15 cellular contexts compared by ENCODE assay signal in the genomic region with DNA sequence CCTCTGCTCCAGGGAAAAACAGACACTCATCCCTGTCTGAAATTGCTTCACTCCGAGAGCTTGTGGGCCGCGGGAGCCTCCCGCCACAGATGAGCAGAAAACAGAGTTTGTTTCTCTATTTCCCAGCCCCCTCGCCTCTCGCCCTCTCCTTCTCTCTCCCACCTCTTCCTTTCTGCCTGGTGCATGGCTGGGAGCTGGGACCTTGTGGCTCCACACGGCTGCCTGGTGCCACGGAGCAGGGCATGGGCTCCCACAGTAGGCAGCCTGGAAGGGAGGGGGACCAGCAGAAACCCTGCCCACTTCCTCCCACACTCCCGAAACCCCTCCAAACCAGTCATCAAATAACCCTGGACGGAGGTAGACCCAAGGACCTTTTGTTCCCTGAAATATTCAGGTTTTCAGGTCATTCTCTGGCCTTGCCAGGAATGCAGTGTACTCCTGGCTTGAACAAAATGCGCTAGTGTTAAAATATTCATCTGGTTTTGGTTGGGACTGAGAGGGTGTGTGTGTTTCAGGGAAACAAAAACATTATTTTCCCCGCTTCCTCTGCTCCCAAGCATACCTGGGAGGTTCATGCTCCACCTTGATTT.
A peak's percentile ranks its signal among the peaks of the same experiment; 100 is the strongest.
DNase-seq lines count a peak whose midpoint lies in the region; ATAC-seq and TF ChIP-seq lines count a peak whose summit lies in the region.
"Had no signal": no experiment of that assay in that cellular context is flagged by ENCODE, and none has a peak within 500 bp of the region (broad histone marks: within the 10 kb centered on the region; RNA-seq: fewer than 3 reads in every experiment).

No MANE protein-coding gene starts in this region.

- H2BK15ac ChIP-seq in H9 (ENCODE audit: low read depth, low read length) = no peak overlapping the region

- H3K4me3 ChIP-seq in neural progenitor cell (no peak overlapping the region), spleen (no peak overlapping the region)
- H3K4me3 ChIP-seq: Peyer's patch had no signal

- H3K36me3 Mint-ChIP-seq in H9 (ENCODE audit: insufficient read depth in 1 of 3, low read depth in 3 of 3) (peaks cover 0 to under 1% (median 0%) of the 10 kb centered on the region in 3 experiments; a peak in 3 of 7 replicates), neural progenitor cell (peaks cover 14% of the 10 kb centered on the region)
- H3K36me3 Mint-ChIP-seq: CD8-positive, alpha-beta T cell; IgD-negative memory B cell had no signal

- no peak overlapping the region for H4K5ac ChIP-seq in H9 (ENCODE audit: insufficient read length, low read depth, low read length)

- peak overlapping the region; percentile 52 to 96 (median 79); a peak in 4 of 7 replicates for H3K27ac Mint-ChIP-seq in H9
- H3K27ac Mint-ChIP-seq in neural progenitor cell = peak overlapping the region; percentile 74
- H3K27ac Mint-ChIP-seq: CD8-positive, alpha-beta T cell; IgD-negative memory B cell had no signal

- no peaks in the 10 kb centered on the region for H3K23me2 ChIP-seq in H9 (ENCODE audit: insufficient read length, low read depth, low read length, poor library complexity, severe bottlenecking)

- no peaks in the 10 kb centered on the region for H3K36me3 ChIP-seq in neural progenitor cell
- no peaks in the 10 kb centered on the region for H3K36me3 ChIP-seq in spleen
- H3K36me3 ChIP-seq: Peyer's patch had no signal

- no peak overlapping the region for H4K91ac ChIP-seq in H9 (ENCODE audit: insufficient read length, low read depth, low read length)

- H3K56ac ChIP-seq in H9 (ENCODE audit: insufficient read length, low read depth, low read length) = no peak overlapping the region

- no peak overlapping the region for H4K8ac ChIP-seq in H9 (replicated peaks; ENCODE audit: insufficient read length, low read depth, low read length)

- TF ChIP-seq CTCF in H9 (conservative IDR thresholded peaks at IDR 0.05) (no peak), neural progenitor cell (IDR thresholded peaks at IDR 0.05) (no peak), spleen (IDR thresholded peaks at IDR 0.05 in 8 of 11, conservative IDR thresholded peaks at IDR 0.05 in 3 of 11) (no peak)

- H3K23ac ChIP-seq in H9 (ENCODE audit: insufficient read length, low read depth, low read length) = no peak overlapping the region

- intact Hi-C loops in spleen (cut with DNase I; ENCODE audit: low total_unique reads) = no loop called here

- DNase-seq in H9 (no peak), left kidney (ENCODE audit: low read depth, low spot score) (peak; percentile 35), neural progenitor cell (ENCODE audit: low spot score) (no peak), spleen (peak; percentile 27), T-helper 1 cell (no peak)
- no peak for DNase-seq in stimulated activated naive CD4-positive, alpha-beta T cell (lab: John Stamatoyannopoulos, UW)
- DNase-seq: AML-193; CD8-positive, alpha-beta T cell; DND-41; NCI-H187; NCI-H446; NCI-H526; Peyer's patch had no signal

- H3K9ac ChIP-seq in H9 (ENCODE audit: extremely low read depth, insufficient read length, low read length) = no peak overlapping the region
- H3K9ac ChIP-seq in neural progenitor cell = no peak overlapping the region

- H2AFZ ChIP-seq in H9 (ENCODE audit: low read length) (no peak overlapping the region), neural progenitor cell (replicated peaks) (no peak overlapping the region)

- H3K4me1 ChIP-seq in H9 (ENCODE audit: insufficient read depth, low read length) (peaks cover 3% of the 10 kb centered on the region; the same call in 1 of the 2 replicates), neural progenitor cell (peaks cover 26% of the 10 kb centered on the region), spleen (peaks cover 0 to 18% (median 14%) of the 10 kb centered on the region in 6 donors)
- H3K4me1 ChIP-seq: Peyer's patch had no signal

- H3K4me3 Mint-ChIP-seq in H9 = no peak overlapping the region
- no peak overlapping the region for H3K4me3 Mint-ChIP-seq in neural progenitor cell
- H3K4me3 Mint-ChIP-seq: CD8-positive, alpha-beta T cell; IgD-negative memory B cell had no signal

- H2BK120ac ChIP-seq in H9 (ENCODE audit: low read depth, low read length, poor library complexity, severe bottlenecking) = no peak overlapping the region

- no peak overlapping the region for H2BK20ac ChIP-seq in H9 (ENCODE audit: low read depth, low read length, poor library complexity, severe bottlenecking)

- H3K9me3 Mint-ChIP-seq in H9 (peaks cover 0 to 3% of the 10 kb centered on the region in 2 experiments; a peak in 2 of 5 replicates), neural progenitor cell (no peaks in the 10 kb centered on the region)
- H3K9me3 Mint-ChIP-seq: CD8-positive, alpha-beta T cell; IgD-negative memory B cell had no signal

- H3K4me1 Mint-ChIP-seq in H9 (peaks cover 33 to 46% of the 10 kb centered on the region in 2 experiments), neural progenitor cell (peaks cover 45% of the 10 kb centered on the region)

- H2AK5ac ChIP-seq in H9 (ENCODE audit: insufficient read length, low read length) = no peak overlapping the region

- no CpG with 5 or more reads among the region's 12 CpGs for WGBS in H9 (ENCODE audit: extremely low coverage, insufficient read length, low lambda C conversion rate)
- 62 to 76% (median 72%) methylated on average over 12 of the region's 12 CpGs for WGBS in spleen, 5 donors

- TF ChIP-seq POLR2A in spleen (IDR thresholded peaks at IDR 0.05) = no peak

- H2BK12ac ChIP-seq in H9 (ENCODE audit: insufficient read length, low read depth, low read length) = no peak overlapping the region

- H3T11ph ChIP-seq in H9 (ENCODE audit: low read length) = no peak overlapping the region

- peak overlapping the region; percentile 57 for H2BK5ac ChIP-seq in H9 (ENCODE audit: insufficient read length, low read length)

- H3K4me2 ChIP-seq in H9 (ENCODE audit: insufficient read depth, insufficient read length, low read length) (no peak overlapping the region), neural progenitor cell (no peak overlapping the region)

- H3K79me2 ChIP-seq in H9 (ENCODE audit: insufficient read depth, low read length) = no peaks in the 10 kb centered on the region
- peaks cover 15% of the 10 kb centered on the region for H3K79me2 ChIP-seq in neural progenitor cell (ENCODE audit: low read depth)

- H3K79me1 ChIP-seq in H9 (ENCODE audit: insufficient read depth, low read depth, low read length, poor library complexity, severe bottlenecking) = no peaks in the 10 kb centered on the region

- H3K27me3 Mint-ChIP-seq in H9 (ENCODE audit: low read depth) = no peaks in the 10 kb centered on the region
- peaks cover 2% of the 10 kb centered on the region for H3K27me3 Mint-ChIP-seq in neural progenitor cell (ENCODE audit: insufficient read depth, low read depth)
- H3K27me3 Mint-ChIP-seq: IgD-negative memory B cell had no signal

- H3K4ac ChIP-seq in H9 (ENCODE audit: low read depth, low read length) = no peak overlapping the region

- H3F3A ChIP-seq in neural progenitor cell (ENCODE audit: low read depth) = no peaks in the 10 kb centered on the region

- no peaks in the 10 kb centered on the region for H3K27me3 ChIP-seq in H9 (ENCODE audit: insufficient read depth, low read length)
- H3K27me3 ChIP-seq in neural progenitor cell = no peaks in the 10 kb centered on the region
- no peaks in the 10 kb centered on the region for H3K27me3 ChIP-seq in spleen (replicated peaks in 1 of 7)
- H3K27me3 ChIP-seq: Peyer's patch had no signal

- no peaks in the 10 kb centered on the region for H3K9me3 ChIP-seq in H9 (ENCODE audit: control insufficient read depth, low read depth, low read length)
- no peaks in the 10 kb centered on the region for H3K9me3 ChIP-seq in neural progenitor cell (ENCODE audit: low read depth)
- H3K9me3 ChIP-seq in spleen = no peaks in the 10 kb centered on the region
- H3K9me3 ChIP-seq: Peyer's patch had no signal

- H3K27ac ChIP-seq in H9 (ENCODE audit: insufficient read length, low read depth, low read length) (no peak overlapping the region), neural progenitor cell (no peak overlapping the region), spleen (no peak overlapping the region)
- H3K27ac ChIP-seq: Peyer's patch had no signal

- no peak overlapping the region for H3K18ac ChIP-seq in H9 (ENCODE audit: insufficient read length, low read depth, low read length)

- H3K14ac ChIP-seq in H9 (ENCODE audit: insufficient read depth, low read length) = no peak overlapping the region

- H4K20me1 ChIP-seq in H9 (ENCODE audit: control insufficient read depth, insufficient read depth, insufficient read length) (no peaks in the 10 kb centered on the region), neural progenitor cell (ENCODE audit: low read depth) (peaks cover 4% of the 10 kb centered on the region)

- no peak for ATAC-seq in GM21528 (IDR thresholded peaks at IDR 0.05; ENCODE audit: low FRiP score, unreplicated experiment)
- ATAC-seq: CD8-positive, alpha-beta T cell had no signal

Comparison
In these comparisons a context has a peak if more than half of its experiments do, and no peak if none do; other contexts are left out.
1. DNase-seq: peak in left kidney (single experiment) and spleen (single experiment); none in H9 (single experiment), neural progenitor cell (single experiment), T-helper 1 cell (0 of 5) and stimulated activated naive CD4-positive, alpha-beta T cell (0 of 6).